11 cellular contexts compared by ENCODE assay signal in the genomic region with DNA sequence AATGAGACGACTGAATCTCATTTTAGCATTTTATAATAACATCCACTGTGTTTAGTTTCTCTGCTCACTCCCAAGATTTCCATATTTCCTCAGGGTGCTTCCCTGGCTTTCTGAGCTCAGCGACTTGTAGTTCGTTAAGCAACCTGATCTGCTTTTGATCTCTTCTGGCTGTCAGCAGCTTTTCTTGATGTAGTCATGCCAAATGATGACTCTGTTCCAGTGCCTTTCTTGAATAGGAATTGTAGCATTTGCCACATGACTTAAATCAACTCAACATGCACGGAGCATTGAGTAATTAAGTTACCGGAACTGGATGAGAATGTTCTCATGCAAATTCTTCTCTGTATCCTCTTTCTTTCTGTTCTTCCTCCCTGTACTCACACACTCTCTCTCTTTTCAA.
DNase-seq lines count a peak whose midpoint lies in the region; ATAC-seq and TF ChIP-seq lines count a peak whose summit lies in the region.
"Had no signal": no experiment of that assay in that cellular context is flagged by ENCODE, and none has a peak within 500 bp of the region (broad histone marks: within the 10 kb centered on the region; RNA-seq: fewer than 3 reads in every experiment).

No MANE protein-coding gene starts in this region.

- ATAC-seq in GM21576 (IDR thresholded peaks at IDR 0.05; ENCODE audit: unreplicated experiment) (no peak), GM18519 (IDR thresholded peaks at IDR 0.05; ENCODE audit: low FRiP score, unreplicated experiment) (no peak)

- DNase-seq in HEK293T (ENCODE audit: extremely low spot score) (peak; percentile 28), astrocyte of the spinal cord (ENCODE audit: low read depth, low spot score) (peak; percentile 79), iris pigment epithelial cell (ENCODE audit: low read depth) (peak; percentile 99), stromal cell of bone marrow (ENCODE audit: low read depth) (peak; percentile 93), DMS53 treated with DMSO at 0.1 percent for 48 hours (lab: John Stamatoyannopoulos, UW; ENCODE audit: unreplicated experiment) (no peak)
- DNase-seq: activated CD4-positive, alpha-beta T cell treated with anti-CD3 and anti-CD28 coated beads, Interleukin-2, amount 50 U/mL, for 4 hours; activated naive CD4-positive, alpha-beta T cell treated with anti-CD3 and anti-CD28 coated beads, Interleukin-2, amount 10 ng/mL, durations not matched to agents 7 days and 5 days; islet precursor cell; NCI-H446 treated with DMSO at 0.1 percent for 48 hours had no signal

- in situ Hi-C loops in astrocyte of the spinal cord (cut with HindIII; ENCODE audit: low sequenced_read_pairs): no loop called here

- CTCF ChIA-PET in HEK293T (lab: Yijun Ruan, JAX): no interaction called here

- POLR2A ChIA-PET in HEK293T (lab: Yijun Ruan, JAX): no interaction called here

- H3K4me3 ChIP-seq in astrocyte of the spinal cord (ENCODE audit: low read depth, low read length): no peak overlapping the region

- TF ChIP-seq CTCF in astrocyte of the spinal cord (IDR thresholded peaks at IDR 0.05; ENCODE audit: low read depth, low read length): no peak

TF ChIP-seq in HEK293T, 16 proteins besides CTCF, POLR2A, EP300 and RAD21:
- TF ChIP-seq BHLHE40 (IDR thresholded peaks at IDR 0.05; ENCODE audit: borderline replicate concordance): no peak
- TF ChIP-seq PKNOX1 (IDR thresholded peaks at IDR 0.05): peak; percentile 61
